26 cellular contexts compared by ENCODE assay signal in genomic region chr18:52844323-52844722, GRCh38.
DNase-seq lines count a peak whose midpoint lies in the region; ATAC-seq, FAIRE-seq and TF ChIP-seq lines count a peak whose summit lies in the region.
"Had no signal": no experiment of that assay in that cellular context is flagged by ENCODE, and none has a peak within 500 bp of the region (broad histone marks: within the 10 kb centered on the region; RNA-seq: fewer than 3 reads in every experiment).

No MANE protein-coding gene starts in this region.

- no peak overlapping the region for H3K4me2 ChIP-seq in HepG2 (ENCODE audit: low read depth, low read length)
- H3K4me2 ChIP-seq: BLaER1 had no signal

- H3K9me3 ChIP-seq in A673 (ENCODE audit: low read depth, low read length, poor library complexity, severe bottlenecking) (no peaks in the 10 kb centered on the region), RWPE2 (ENCODE audit: severe bottlenecking) (no peaks in the 10 kb centered on the region), HepG2 (ENCODE audit: low read length) (peaks cover 75% of the 10 kb centered on the region)
- H3K9me3 ChIP-seq: BE2C, BLaER1 had no signal

- no peak overlapping the region for H3K27ac ChIP-seq in A673 (ENCODE audit: low read depth, low read length, poor library complexity, severe bottlenecking)
- H3K27ac ChIP-seq in RWPE2 (ENCODE audit: poor library complexity, severe bottlenecking) = no peak overlapping the region
- H3K27ac ChIP-seq in HepG2 (ENCODE audit: extremely low read length, insufficient read depth, low read length) = no peak overlapping the region
- H3K27ac ChIP-seq: BLaER1 had no signal

- H3K36me3 ChIP-seq in A673 (ENCODE audit: insufficient read depth, low read length, poor library complexity, severe bottlenecking) (no peaks in the 10 kb centered on the region), RWPE2 (ENCODE audit: low read depth) (no peaks in the 10 kb centered on the region), HepG2 (replicated peaks in 1 of 2; ENCODE audit: control insufficient read depth in 1 of 2, insufficient read depth in 2 of 2, low read length in 2 of 2) (no peaks in the 10 kb centered on the region)
- H3K36me3 ChIP-seq: BE2C, BLaER1 had no signal

- H3K4me3 ChIP-seq in A673 (ENCODE audit: low read depth, low read length, poor library complexity, severe bottlenecking) (no peak overlapping the region), AG04449 (ENCODE audit: low read depth, low read length) (no peak overlapping the region), RWPE2 (ENCODE audit: severe bottlenecking) (no peak overlapping the region), epithelial cell of esophagus (ENCODE audit: low read length) (no peak overlapping the region), HepG2 (replicated peaks in 1 of 3; ENCODE audit: insufficient read depth in 1 of 3, low read depth in 2 of 3, low read length in 3 of 3) (no peak overlapping the region)
- H3K4me3 ChIP-seq: BLaER1, GM12878 had no signal

- TF ChIP-seq RAD21 in HepG2 (CRISPR knock-in tag; IDR thresholded peaks at IDR 0.05) = no peak

- CTCF ChIA-PET in A673 (lab: Charles Lee) = no interaction called here
- CTCF ChIA-PET in AG04449 (lab: Yijun Ruan, JAX) = no interaction called here
- CTCF ChIA-PET in HepG2 (lab: Yijun Ruan, JAX; ENCODE audit: low intra/inter-chr PET ratio, low total read pairs) = no interaction called here

- H4K20me1 ChIP-seq in HepG2 (ENCODE audit: insufficient read depth, low read length) = no peaks in the 10 kb centered on the region
- H4K20me1 ChIP-seq: BLaER1 had no signal

- POLR2A ChIA-PET in A673 (lab: Charles Lee; ENCODE audit: low non-redundant PET) = no interaction called here
- POLR2A ChIA-PET in AG04449 (lab: Yijun Ruan, JAX) = no interaction called here
- POLR2A ChIA-PET in HepG2 (lab: Yijun Ruan, JAX) = no interaction called here

- TF ChIP-seq EP300 in HepG2 (IDR thresholded peaks at IDR 0.05; ENCODE audit: low read depth in 2 of 2, low read length in 2 of 2) (no peak), HepG2 (CRISPR knock-in tag; IDR thresholded peaks at IDR 0.05; ENCODE audit: borderline replicate concordance) (no peak)

- in situ Hi-C loops in HepG2 (cut with HindIII; ENCODE audit: extremely low pct_ligation_motif_present, low pct_unique_long_range_greater_than_20kb) = no loop called here

- intact Hi-C loops in A673 (cut with micrococcal nuclease; ENCODE audit: unreplicated experiment) = no loop called here
- intact Hi-C loops in HepG2 (cut with micrococcal nuclease; ENCODE audit: unreplicated experiment) = no loop called here

- H3K9ac ChIP-seq in HepG2 (ENCODE audit: insufficient read depth, low read depth, low read length) = no peak overlapping the region
- H3K9ac ChIP-seq: BLaER1 had no signal

- DNase-seq in A673 (ENCODE audit: low spot score) (peak; percentile 58), AG04449 (ENCODE audit: low read depth, low spot score) (peak; percentile 7), RWPE2 (ENCODE audit: low spot score) (no peak), epithelial cell of esophagus (ENCODE audit: low read depth) (peak; percentile 55), iPS-NIHi7 (ENCODE audit: extremely low spot score) (no peak), HepG2 (ENCODE audit: low spot score) (no peak)
- DNase-seq: 8988T; BE2C; C1 segment of cervical spinal cord; CD4-positive, alpha-beta memory T cell; CD4-positive, CD25-positive, alpha-beta regulatory T cell; CD8-positive, alpha-beta memory T cell; DMS 273 treated with DMSO at 0.1 percent for 48 hours; DMS153; DMS53; DMS79; DND-41; EL; GDM1 had no signal

- TF ChIP-seq POLR2A in HepG2 (IDR thresholded peaks at IDR 0.05; ENCODE audit: insufficient read depth in 1 of 2, low read depth in 2 of 2, low read length in 2 of 2) = no peak

- peaks cover 10% of the 10 kb centered on the region for H3K4me1 ChIP-seq in A673 (ENCODE audit: insufficient read depth, low read length, poor library complexity, severe bottlenecking)
- no peaks in the 10 kb centered on the region for H3K4me1 ChIP-seq in RWPE2 (ENCODE audit: insufficient read depth, poor library complexity, severe bottlenecking)
- no peaks in the 10 kb centered on the region for H3K4me1 ChIP-seq in HepG2 (ENCODE audit: insufficient read depth, low read length)
- H3K4me1 ChIP-seq: BE2C, BLaER1 had no signal

- no peak for FAIRE-seq in HepG2 (lab: Jason Lieb, UNC)
- FAIRE-seq: A204.1, GM12878, GM12892, GM18507 had no signal

- ATAC-seq in RWPE2 (ENCODE audit: low read depth) (peak; percentile 65), GM19395 (IDR thresholded peaks at IDR 0.05; ENCODE audit: unreplicated experiment) (no peak), HG02588 (IDR thresholded peaks at IDR 0.05; ENCODE audit: unreplicated experiment) (no peak), HepG2 (no peak)
- ATAC-seq: GM12878 had no signal

- H3K27me3 ChIP-seq in A673 (replicated peaks; ENCODE audit: insufficient read depth, low read depth, low read length, poor library complexity) (no peaks in the 10 kb centered on the region), RWPE2 (ENCODE audit: insufficient read depth, poor library complexity, severe bottlenecking) (no peaks in the 10 kb centered on the region), HepG2 (ENCODE audit: control insufficient read depth in 1 of 2, insufficient read depth in 2 of 2, low read length in 2 of 2) (no peaks in the 10 kb centered on the region; a peak in 1 of 5 replicates)
- H3K27me3 ChIP-seq: BE2C, BLaER1 had no signal

- no TSS peak for BruUV-seq in A673 (replicated peaks; lab: Mats Ljungman, UMichigan)
- no TSS peak for BruUV-seq in HepG2 (replicated peaks; lab: Mats Ljungman, UMichigan)

- TF ChIP-seq CTCF in A673 (conservative IDR thresholded peaks at IDR 0.05; ENCODE audit: low read depth, low read length) (no peak), AG04449 (IDR thresholded peaks at IDR 0.05; ENCODE audit: insufficient read depth, low read length, missing control alignments) (no peak), RWPE2 (IDR thresholded peaks at IDR 0.05; ENCODE audit: poor library complexity, severe bottlenecking) (no peak), epithelial cell of esophagus (IDR thresholded peaks at IDR 0.05; ENCODE audit: insufficient read depth, low read depth, low read length, missing control alignments) (no peak), HepG2 (CRISPR knock-in tag; IDR thresholded peaks at IDR 0.05) (no peak)

- H2AFZ ChIP-seq in HepG2 (ENCODE audit: low read length) = no peak overlapping the region

- H3K79me2 ChIP-seq in HepG2 (ENCODE audit: insufficient read depth, low read length) = no peaks in the 10 kb centered on the region

TF ChIP-seq in HepG2, 621 proteins besides CTCF, POLR2A, EP300 and RAD21:
- no peak for TF ChIP-seq RBAK (CRISPR knock-in tag; IDR thresholded peaks at IDR 0.05)
- no peak for TF ChIP-seq ZSCAN9 (CRISPR knock-in tag; IDR thresholded peaks at IDR 0.05; ENCODE audit: borderline replicate concordance)
- TF ChIP-seq AGO1 (IDR thresholded peaks at IDR 0.05; ENCODE audit: low read depth, low read length, poor library complexity, severe bottlenecking) = no peak
- no peak for TF ChIP-seq ZNF160 (CRISPR knock-in tag; IDR thresholded peaks at IDR 0.05)
- TF ChIP-seq, protein P1, sequence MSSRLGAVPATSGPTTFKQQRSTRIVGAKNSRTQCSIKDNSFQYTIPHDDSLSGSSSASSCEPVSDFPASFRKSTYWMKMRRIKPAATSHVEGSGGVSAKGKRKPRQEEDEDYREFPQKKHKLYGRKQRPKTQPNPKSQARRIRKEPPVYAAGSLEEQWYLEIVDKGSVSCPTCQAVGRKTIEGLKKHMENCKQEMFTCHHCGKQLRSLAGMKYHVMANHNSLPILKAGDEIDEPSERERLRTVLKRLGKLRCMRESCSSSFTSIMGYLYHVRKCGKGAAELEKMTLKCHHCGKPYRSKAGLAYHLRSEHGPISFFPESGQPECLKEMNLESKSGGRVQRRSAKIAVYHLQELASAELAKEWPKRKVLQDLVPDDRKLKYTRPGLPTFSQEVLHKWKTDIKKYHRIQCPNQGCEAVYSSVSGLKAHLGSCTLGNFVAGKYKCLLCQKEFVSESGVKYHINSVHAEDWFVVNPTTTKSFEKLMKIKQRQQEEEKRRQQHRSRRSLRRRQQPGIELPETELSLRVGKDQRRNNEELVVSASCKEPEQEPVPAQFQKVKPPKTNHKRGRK (CRISPR knock-in tag; IDR thresholded peaks at IDR 0.05) = no peak
- TF ChIP-seq ZNF230 (CRISPR knock-in tag; IDR thresholded peaks at IDR 0.05) = no peak
- no peak for TF ChIP-seq SIN3A (IDR thresholded peaks at IDR 0.05; ENCODE audit: borderline replicate concordance, low read depth, low read length)
TF ChIP-seq in HepG2: peak in this region for 0.

Comparison
In these comparisons a context has a peak if more than half of its experiments do, and no peak if none do; other contexts are left out.
1. DNase-seq: peak in A673 (single experiment), AG04449 (single experiment) and epithelial cell of esophagus (single experiment); none in RWPE2 (single experiment), iPS-NIHi7 (single experiment) and HepG2 (single experiment).